Comparison of ENCODE assay signal across 7 cellular contexts in the genomic region with DNA sequence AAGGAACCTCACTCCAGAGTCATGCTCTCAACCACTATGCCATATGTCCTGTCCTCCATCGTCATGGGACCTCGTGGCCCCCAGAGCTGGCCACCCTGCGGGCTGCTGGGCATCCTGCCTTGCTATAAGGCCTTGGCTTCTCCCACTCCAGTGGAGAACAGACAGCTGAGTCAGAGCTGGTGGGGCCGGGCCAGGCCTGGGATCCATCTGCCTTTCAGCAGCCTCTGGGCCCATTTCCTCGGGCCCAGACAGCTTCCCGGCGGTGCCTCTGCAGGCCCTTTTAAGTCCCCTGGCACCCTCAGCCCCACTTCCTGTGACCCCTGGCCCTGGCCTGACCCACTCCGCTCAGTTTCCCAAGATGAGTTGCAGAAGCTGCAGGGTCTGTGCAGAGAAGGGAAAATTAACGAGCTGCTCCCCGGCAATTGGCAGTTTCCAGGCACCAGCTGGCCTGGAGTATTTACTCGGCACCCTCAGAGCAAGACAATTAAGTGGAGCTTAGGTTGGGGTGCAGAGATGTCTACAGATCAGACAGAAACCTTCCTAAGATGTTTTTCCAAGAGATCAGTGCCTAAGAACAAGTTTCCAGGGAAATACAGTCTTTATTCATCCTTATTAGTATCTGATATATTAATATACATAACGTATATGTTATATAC.
DNase-seq lines count a peak whose midpoint lies in the region; ATAC-seq and TF ChIP-seq lines count a peak whose summit lies in the region.

No MANE protein-coding gene starts in this region.

- no peaks in the 10 kb centered on the region for H3K9me3 ChIP-seq in thoracic aorta

- DNase-seq in NCI-H1092 (lab: John Stamatoyannopoulos, UW) (peak; percentile 49), cerebellum (ENCODE audit: low spot score) (peak; percentile 17), thoracic aorta (ENCODE audit: low spot score) (no peak), AML-193 (lab: John Stamatoyannopoulos, UW) (no peak)

- no peak for TF ChIP-seq CTCF in thoracic aorta (IDR thresholded peaks at IDR 0.05)

- H3K27me3 ChIP-seq in layer of hippocampus (ENCODE audit: control insufficient read depth, insufficient read depth, low read length): no peaks in the 10 kb centered on the region
- H3K27me3 ChIP-seq in thoracic aorta (replicated peaks; ENCODE audit: insufficient read depth): no peaks in the 10 kb centered on the region

- no peak overlapping the region for H3K4me3 ChIP-seq in thoracic aorta

- H3K36me3 ChIP-seq in thoracic aorta: no peaks in the 10 kb centered on the region

- H3K4me1 ChIP-seq in thoracic aorta (ENCODE audit: control insufficient read depth in 1 of 2, low read depth in 2 of 2): peaks cover 6 to 19% of the 10 kb centered on the region in 2 donors

- ATAC-seq in thoracic aorta (ENCODE audit: insufficient number of reproducible peaks, low FRiP score, low read depth) (no peak), GM19324 (IDR thresholded peaks at IDR 0.05; ENCODE audit: low FRiP score, unreplicated experiment) (no peak), HG02571 (IDR thresholded peaks at IDR 0.05; ENCODE audit: unreplicated experiment) (no peak)

- peak overlapping the region; percentile 97 for H3K27ac ChIP-seq in layer of hippocampus (ENCODE audit: low read depth, low read length)
- H3K27ac ChIP-seq in thoracic aorta: peak overlapping the region; percentile 62 to 77

Comparison
In these comparisons a context has a peak if more than half of its experiments do, and no peak if none do; other contexts are left out.
1. DNase-seq: peak in NCI-H1092 (single experiment) and cerebellum (single experiment); none in thoracic aorta (single experiment) and AML-193 (0 of 2).